In the genomic region with DNA sequence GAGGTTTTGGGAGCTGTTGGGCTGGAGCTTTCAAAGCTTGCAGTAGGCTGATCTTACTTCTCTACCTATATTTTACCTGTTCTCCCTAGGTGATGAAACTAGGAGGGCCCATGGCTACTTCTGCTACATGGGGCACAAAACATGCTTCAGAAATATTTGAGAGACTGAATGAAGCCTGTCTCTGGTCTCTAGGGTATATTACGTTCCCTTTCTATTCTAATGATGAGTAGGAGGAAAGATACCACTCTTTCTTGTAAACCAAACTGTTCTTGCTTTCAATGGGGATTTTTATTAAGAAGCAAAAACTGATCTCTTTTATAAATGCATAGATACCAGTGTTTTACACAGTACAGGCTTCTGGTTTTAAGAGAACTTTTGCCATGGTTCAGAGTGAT, we compare ENCODE assay signal across 10 cellular contexts.
DNase-seq lines count a peak whose midpoint lies in the region; TF ChIP-seq lines count a peak whose summit lies in the region.
"Had no signal": no experiment of that assay in that cellular context is flagged by ENCODE, and none has a peak within 500 bp of the region (broad histone marks: within the 10 kb centered on the region; RNA-seq: fewer than 3 reads in every experiment).

No MANE protein-coding gene starts in this region.

- peak overlapping the region in 10 of 11 experiments; percentile 3 to 64 (median 50); a peak in 15 of 22 replicates for H3K27ac ChIP-seq in BLaER1 treated with 17β-estradiol and CSF1 and Interleukin-3, amounts not matched to agents 10 nM and 100 nM
- H3K27ac ChIP-seq in mucosa of rectum (ENCODE audit: low read depth in 2 of 2, low read length in 2 of 2): peak overlapping the region; percentile 29 to 69

- H3K9me3 ChIP-seq in BLaER1 treated with 17β-estradiol and CSF1 and Interleukin-3, amounts not matched to agents 10 nM and 100 nM (replicated peaks in 1 of 11): peaks cover 0 to 4% (median 0%) of the 10 kb centered on the region in 11 experiments; a peak in 2 of 22 replicates
- no peaks in the 10 kb centered on the region for H3K9me3 ChIP-seq in Loucy (ENCODE audit: insufficient read depth, low read depth, low read length)
- no peaks in the 10 kb centered on the region for H3K9me3 ChIP-seq in mucosa of rectum (ENCODE audit: control insufficient read depth in 2 of 2, low read length in 2 of 2)

- peak overlapping the region; percentile 74 to 94 (median 85) for H3K4me2 ChIP-seq in BLaER1 treated with 17β-estradiol and CSF1 and Interleukin-3, amounts not matched to agents 10 nM and 100 nM
- peak overlapping the region; percentile 65 for H3K4me2 ChIP-seq in Loucy (ENCODE audit: low read depth, low read length, poor library complexity, severe bottlenecking)

- peaks cover 45 to 100% (median 95%) of the 10 kb centered on the region in 10 experiments for H3K4me1 ChIP-seq in BLaER1 treated with 17β-estradiol and CSF1 and Interleukin-3, amounts not matched to agents 10 nM and 100 nM
- H3K4me1 ChIP-seq in Loucy (ENCODE audit: insufficient read depth, low read length, poor library complexity, severe bottlenecking) (peaks cover 84% of the 10 kb centered on the region), mucosa of rectum (ENCODE audit: control insufficient read depth in 2 of 2, insufficient read depth in 2 of 2, low read length in 2 of 2) (peaks cover 0 to 9% of the 10 kb centered on the region in 2 donors)

- peaks cover 100% of the 10 kb centered on the region for H3K79me2 ChIP-seq in Loucy (ENCODE audit: insufficient read depth, low read length)

- no peak overlapping the region for H2AFZ ChIP-seq in Loucy (ENCODE audit: low read length)

- peaks cover 0 to 99% (median 44%) of the 10 kb centered on the region in 11 experiments; a peak in 14 of 22 replicates for H4K20me1 ChIP-seq in BLaER1 treated with 17β-estradiol and CSF1 and Interleukin-3, amounts not matched to agents 10 nM and 100 nM
- H4K20me1 ChIP-seq in Loucy (ENCODE audit: insufficient read depth, low read length, poor library complexity, severe bottlenecking): peaks cover 10% of the 10 kb centered on the region

- H3K4me3 ChIP-seq in BLaER1 treated with 17β-estradiol and CSF1 and Interleukin-3, amounts not matched to agents 10 nM and 100 nM: peak overlapping the region; percentile 37 to 57 (median 41); a peak in 9 of 20 replicates
- peak overlapping the region; percentile 43 for H3K4me3 ChIP-seq in Loucy (ENCODE audit: low read length, poor library complexity, severe bottlenecking)
- H3K4me3 ChIP-seq in mucosa of rectum (ENCODE audit: low read length in 2 of 2): peak overlapping the region in 1 of 2 donors; percentile 28

- DNase-seq in GM20000 (ENCODE audit: low spot score) (peak; percentile 46), D341Med (ENCODE audit: low spot score) (no peak), AG08395 (ENCODE audit: low spot score) (no peak), nucleus accumbens (lab: John Stamatoyannopoulos, UW) (no peak)
- DNase-seq in NK-92 treated with Interleukin-12 subunit alpha and Interleukin-12 subunit beta, amount 100 ng/mL, for 24 hours (lab: John Stamatoyannopoulos, UW): no peak
- DNase-seq: activated CD8-positive, alpha-beta memory T cell treated with anti-CD3 and anti-CD28 coated beads, Interleukin-2, amount 50 U/mL, for 48 hours; DMS53 had no signal

- H3K9ac ChIP-seq in BLaER1 treated with 17β-estradiol and CSF1 and Interleukin-3, amounts not matched to agents 10 nM and 100 nM: peak overlapping the region; percentile 44 to 66 (median 50); a peak in 16 of 22 replicates
- H3K9ac ChIP-seq in Loucy (ENCODE audit: low read depth, low read length, poor library complexity, severe bottlenecking) (peak overlapping the region; percentile 64), mucosa of rectum (ENCODE audit: low read depth in 1 of 2, low read length in 2 of 2) (no peak overlapping the region)

- peaks cover 0 to 60% (median 5%) of the 10 kb centered on the region in 11 experiments; a peak in 9 of 22 replicates for H3K36me3 ChIP-seq in BLaER1 treated with 17β-estradiol and CSF1 and Interleukin-3, amounts not matched to agents 10 nM and 100 nM
- peaks cover 24% of the 10 kb centered on the region; the same call in 1 of the 2 replicates for H3K36me3 ChIP-seq in Loucy (ENCODE audit: insufficient read depth, low read length)
- H3K36me3 ChIP-seq in mucosa of rectum (ENCODE audit: control insufficient read depth in 2 of 2, insufficient read depth in 2 of 2, low read length in 2 of 2): no peaks in the 10 kb centered on the region

- H3K27me3 ChIP-seq in BLaER1 treated with 17β-estradiol and CSF1 and Interleukin-3, amounts not matched to agents 10 nM and 100 nM: no peaks in the 10 kb centered on the region
- H3K27me3 ChIP-seq in Loucy (ENCODE audit: insufficient read depth, low read length, poor library complexity, severe bottlenecking) (no peaks in the 10 kb centered on the region), mucosa of rectum (ENCODE audit: control insufficient read depth in 2 of 2, insufficient read depth in 2 of 2, low read length in 2 of 2) (no peaks in the 10 kb centered on the region)

- H3K9me2 ChIP-seq in Loucy (replicated peaks; ENCODE audit: low read depth, low read length): no peaks in the 10 kb centered on the region

- H3F3A ChIP-seq in Loucy (ENCODE audit: low read depth): no peaks in the 10 kb centered on the region

- TF ChIP-seq CTCF in GM20000 (IDR thresholded peaks at IDR 0.05; ENCODE audit: extremely low read depth, missing control alignments) (no peak), Loucy (conservative IDR thresholded peaks at IDR 0.05; ENCODE audit: low read length) (no peak)

Comparison
In these comparisons a context has a peak if more than half of its experiments do, and no peak if none do; other contexts are left out.
1. H3K9ac ChIP-seq: peak in BLaER1 treated with 17β-estradiol and CSF1 and Interleukin-3, amounts not matched to agents 10 nM and 100 nM (11 of 11) and Loucy (single experiment); none in mucosa of rectum (0 of 2).